In the genomic region with DNA sequence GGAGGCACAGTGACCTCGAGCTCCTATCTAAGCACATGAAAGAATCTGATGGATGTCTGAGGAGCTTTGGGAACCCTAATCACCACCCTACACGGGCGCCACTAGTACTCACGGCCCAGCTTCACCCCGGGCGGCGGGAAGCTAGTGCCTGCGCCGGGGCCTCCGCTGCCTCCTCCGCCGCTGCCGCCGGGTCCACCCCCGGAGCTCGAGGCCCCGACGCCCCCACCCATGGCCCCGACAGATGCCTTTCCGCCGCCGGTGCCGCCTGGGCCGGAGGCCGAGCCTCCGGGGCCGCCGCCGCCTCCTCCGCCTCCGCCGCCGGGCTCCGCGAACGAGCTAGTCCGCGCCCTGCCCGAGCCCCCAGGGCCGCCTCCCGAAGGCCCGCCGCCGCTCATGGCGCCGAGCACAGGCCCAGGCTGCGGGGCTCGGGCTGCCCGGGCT, we compare ENCODE assay signal across 8 cellular contexts. TPM values are rescaled to one million over a fixed set of nuclear protein-coding genes. Genes with fewer than 3 reads are reported as not detected.
DNase-seq lines count a peak whose midpoint lies in the region; ATAC-seq and FAIRE-seq lines count a peak whose summit lies in the region.

No MANE protein-coding gene starts in this region.

- peak overlapping the region; percentile 65 for H3K4me3 ChIP-seq in iPS DF 6.9 (ENCODE audit: low read length)

- H3K4me1 ChIP-seq in iPS DF 6.9 (ENCODE audit: control insufficient read depth, insufficient read depth, low read length): peaks cover 4% of the 10 kb centered on the region

- peak; percentile 0 for ATAC-seq in HG02588 (IDR thresholded peaks at IDR 0.05; ENCODE audit: unreplicated experiment)

- H3K27me3 Mint-ChIP-seq in activated T-helper 2 cell treated with anti-CD3 and anti-CD28 coated beads, Interferon-gamma antibody, Interleukin-2, Interleukin-4, amounts not matched to agents 10 μg/mL and 5 μg/mL and 100 μg/mL, durations not matched to agents 14 hours and 24 hours and 36 hours (ENCODE audit: low read depth): no peaks in the 10 kb centered on the region

- H3K4me3 Mint-ChIP-seq in activated T-helper 2 cell treated with anti-CD3 and anti-CD28 coated beads, Interferon-gamma antibody, Interleukin-2, Interleukin-4, amounts not matched to agents 10 μg/mL and 5 μg/mL and 100 μg/mL, durations not matched to agents 14 hours and 24 hours and 36 hours (ENCODE audit: low read depth): peak overlapping the region; percentile 88

- WGBS in iPS DF 6.9 (ENCODE audit: insufficient coverage, insufficient read length): no CpG with 5 or more reads among the region's 49 CpGs

- no peak overlapping the region for H3K27ac ChIP-seq in iPS DF 6.9 (ENCODE audit: low read length)

- peak overlapping the region; percentile 83 for H3K27ac Mint-ChIP-seq in activated T-helper 2 cell treated with anti-CD3 and anti-CD28 coated beads, Interferon-gamma antibody, Interleukin-2, Interleukin-4, amounts not matched to agents 10 μg/mL and 5 μg/mL and 100 μg/mL, durations not matched to agents 14 hours and 24 hours and 36 hours

- no peaks in the 10 kb centered on the region for H3K9me3 Mint-ChIP-seq in activated T-helper 2 cell treated with anti-CD3 and anti-CD28 coated beads, Interferon-gamma antibody, Interleukin-2, Interleukin-4, amounts not matched to agents 10 μg/mL and 5 μg/mL and 100 μg/mL, durations not matched to agents 14 hours and 24 hours and 36 hours

- DNase-seq in EH (ENCODE audit: low read depth): peak; percentile 24
- no peak for DNase-seq in activated T-helper 2 cell treated with anti-CD3 and anti-CD28 coated beads, Interferon-gamma antibody, Interleukin-2, Interleukin-4, amounts not matched to agents 10 μg/mL and 5 μg/mL and 100 μg/mL, durations not matched to agents 14 hours and 24 hours and 36 hours (ENCODE audit: low spot score)
- DNase-seq in iPS DF 6.9 (ENCODE audit: low read depth, low spot score): no peak
- DNase-seq in stimulated activated CD4-positive, alpha-beta T cell treated with anti-CD3 and anti-CD28 coated beads, Interleukin-15, amount 100 ng/mL, for 24 hours: peak; percentile 49
- no peak for DNase-seq in NCI-H1105 treated with DMSO at 0.1 percent for 48 hours (lab: John Stamatoyannopoulos, UW)
- DNase-seq in SW480 (ENCODE audit: low spot score): no peak
- DNase-seq in HTR-8/SVneo (ENCODE audit: insufficient read length, low spot score): no peak

- no peaks in the 10 kb centered on the region for H3K27me3 ChIP-seq in iPS DF 6.9 (ENCODE audit: control insufficient read depth, insufficient read depth, low read length)

- H3K4me1 Mint-ChIP-seq in activated T-helper 2 cell treated with anti-CD3 and anti-CD28 coated beads, Interferon-gamma antibody, Interleukin-2, Interleukin-4, amounts not matched to agents 10 μg/mL and 5 μg/mL and 100 μg/mL, durations not matched to agents 14 hours and 24 hours and 36 hours (ENCODE audit: low read depth): peaks cover 34% of the 10 kb centered on the region

- peaks cover 5% of the 10 kb centered on the region for H3K36me3 ChIP-seq in iPS DF 6.9 (ENCODE audit: control insufficient read depth, insufficient read depth, low read length)

- intact Hi-C loops in activated T-helper 2 cell treated with anti-CD3 and anti-CD28 coated beads, Interferon-gamma antibody, Interleukin-2, Interleukin-4, amounts not matched to agents 10 μg/mL and 5 μg/mL and 100 μg/mL, durations not matched to agents 14 hours and 24 hours and 36 hours (cut with micrococcal nuclease): loop anchor here (1.0 to 5.0 kb wide), 3 partner anchors 22 to 180 kb away; a partner anchor contains a TSS

- FAIRE-seq in HTR-8/SVneo (lab: Jason Lieb, UNC): no peak

- no peaks in the 10 kb centered on the region for H3K9me3 ChIP-seq in iPS DF 6.9 (ENCODE audit: control insufficient read depth, insufficient read depth, low read length)

- peaks cover 23% of the 10 kb centered on the region for H3K36me3 Mint-ChIP-seq in activated T-helper 2 cell treated with anti-CD3 and anti-CD28 coated beads, Interferon-gamma antibody, Interleukin-2, Interleukin-4, amounts not matched to agents 10 μg/mL and 5 μg/mL and 100 μg/mL, durations not matched to agents 14 hours and 24 hours and 36 hours (ENCODE audit: low read depth)

RNA-seq across cellular contexts. Expression of a gene that starts 0.3 kb away (rescaled TPM):
- 48.0 and 52.4 TPM in 2 replicates for total RNA-seq in activated T-helper 2 cell treated with anti-CD3 and anti-CD28 coated beads, Interferon-gamma antibody, Interleukin-2, Interleukin-4, amounts not matched to agents 10 μg/mL and 5 μg/mL and 100 μg/mL, durations not matched to agents 14 hours and 24 hours and 36 hours

RNA-seq across cellular contexts. Expression of a gene that starts 12.8 kb away (rescaled TPM):
- 58.4 and 59.1 TPM in 2 replicates for total RNA-seq in activated T-helper 2 cell treated with anti-CD3 and anti-CD28 coated beads, Interferon-gamma antibody, Interleukin-2, Interleukin-4, amounts not matched to agents 10 μg/mL and 5 μg/mL and 100 μg/mL, durations not matched to agents 14 hours and 24 hours and 36 hours

RNA-seq across cellular contexts. Expression of a gene that starts 22.0 kb away (rescaled TPM):
- total RNA-seq in activated T-helper 2 cell treated with anti-CD3 and anti-CD28 coated beads, Interferon-gamma antibody, Interleukin-2, Interleukin-4, amounts not matched to agents 10 μg/mL and 5 μg/mL and 100 μg/mL, durations not matched to agents 14 hours and 24 hours and 36 hours: 17.3 and 18.4 TPM in 2 replicates

RNA-seq across cellular contexts. Expression of a gene that starts 24.6 kb away (rescaled TPM):
- 32.1 and 33.6 TPM in 2 replicates for total RNA-seq in activated T-helper 2 cell treated with anti-CD3 and anti-CD28 coated beads, Interferon-gamma antibody, Interleukin-2, Interleukin-4, amounts not matched to agents 10 μg/mL and 5 μg/mL and 100 μg/mL, durations not matched to agents 14 hours and 24 hours and 36 hours

RNA-seq across cellular contexts. Expression of a gene that starts 27.0 kb away (rescaled TPM):
- total RNA-seq in activated T-helper 2 cell treated with anti-CD3 and anti-CD28 coated beads, Interferon-gamma antibody, Interleukin-2, Interleukin-4, amounts not matched to agents 10 μg/mL and 5 μg/mL and 100 μg/mL, durations not matched to agents 14 hours and 24 hours and 36 hours: 68.3 and 69.3 TPM in 2 replicates

Comparison
In these comparisons a context has a peak if more than half of its experiments do, and no peak if none do; other contexts are left out.
1. DNase-seq: peak in EH (single experiment) and stimulated activated CD4-positive, alpha-beta T cell treated with anti-CD3 and anti-CD28 coated beads, Interleukin-15, amount 100 ng/mL, for 24 hours (single experiment); none in activated T-helper 2 cell treated with anti-CD3 and anti-CD28 coated beads, Interferon-gamma antibody, Interleukin-2, Interleukin-4, amounts not matched to agents 10 μg/mL and 5 μg/mL and 100 μg/mL, durations not matched to agents 14 hours and 24 hours and 36 hours (single experiment), iPS DF 6.9 (single experiment), NCI-H1105 treated with DMSO at 0.1 percent for 48 hours (single experiment), SW480 (single experiment) and HTR-8/SVneo (single experiment).